In the genomic region with DNA sequence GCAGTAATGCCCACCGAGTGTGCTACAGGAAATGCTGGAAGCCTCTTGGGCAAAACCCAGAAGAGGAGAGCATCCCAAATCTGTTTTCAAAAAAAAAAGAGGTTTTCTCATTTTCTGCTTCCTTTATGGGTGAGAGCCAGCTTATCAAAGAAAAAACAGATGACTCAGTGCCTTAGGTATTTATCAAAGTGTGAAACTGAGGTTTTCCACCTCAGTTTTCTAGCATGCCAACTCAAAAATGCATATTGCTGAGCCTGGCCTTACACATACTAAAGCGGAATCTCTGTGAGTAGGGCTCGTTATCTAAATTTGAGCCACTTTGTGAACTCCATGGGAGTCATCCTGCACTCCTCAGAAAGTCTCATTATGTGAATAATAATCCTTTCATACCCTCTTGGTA, we compare ENCODE assay signal across 1 cellular context.
TF ChIP-seq lines count a peak whose summit lies in the region.

No MANE protein-coding gene starts in this region.

TF ChIP-seq in endothelial cell of umbilical vein, 7 proteins besides CTCF, POLR2A, EP300 and RAD21:
- TF ChIP-seq FOS (IDR thresholded peaks at IDR 0.05; ENCODE audit: borderline replicate concordance, insufficient read depth, low read length) (peak; percentile 54), POLR2AphosphoS5 (IDR thresholded peaks at IDR 0.05; ENCODE audit: insufficient read depth, low read depth, low read length) (no peak), GATA2 (IDR thresholded peaks at IDR 0.05; ENCODE audit: insufficient read depth, insufficient read length, low read depth, low read length) (peak; percentile 43)
